ENCODE assay signal across 12 cellular contexts in the genomic region with DNA sequence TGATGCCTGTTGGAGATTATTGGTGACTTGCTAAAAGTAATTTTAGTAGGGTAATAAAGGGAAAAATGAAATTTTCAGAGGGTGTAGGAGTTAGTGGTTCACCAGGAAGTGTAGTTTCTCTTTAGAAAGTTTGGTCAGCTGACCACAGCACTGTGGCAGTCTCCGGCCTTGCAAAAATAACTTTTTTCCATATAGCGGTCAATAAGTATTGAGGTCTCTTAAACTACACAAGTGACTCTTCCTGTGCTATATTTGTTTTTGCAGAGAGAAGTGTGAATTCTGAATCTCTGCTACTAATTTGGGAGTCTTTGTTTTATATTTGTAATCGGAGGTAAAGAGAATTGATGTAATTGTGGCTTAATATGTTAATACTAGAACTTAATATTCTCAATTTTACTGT. TPM values are rescaled to one million over a fixed set of nuclear protein-coding genes. Genes with fewer than 3 reads are reported as not detected.
DNase-seq lines count a peak whose midpoint lies in the region; ATAC-seq and FAIRE-seq lines count a peak whose summit lies in the region.
"Had no signal": no experiment of that assay in that cellular context is flagged by ENCODE, and none has a peak within 500 bp of the region (broad histone marks: within the 10 kb centered on the region; RNA-seq: fewer than 3 reads in every experiment).

No MANE protein-coding gene starts in this region.

- H3K27me3 Mint-ChIP-seq in central memory CD8-positive, alpha-beta T cell = no peaks in the 10 kb centered on the region
- H3K27me3 Mint-ChIP-seq in T-cell = no peaks in the 10 kb centered on the region

- no peak for FAIRE-seq in HTR-8/SVneo (lab: Jason Lieb, UNC)
- FAIRE-seq: pancreas had no signal

- POLR2A ChIA-PET in T-cell (lab: Charles Lee) = no interaction called here

- no peaks in the 10 kb centered on the region for H3K9me3 Mint-ChIP-seq in central memory CD8-positive, alpha-beta T cell
- no peaks in the 10 kb centered on the region for H3K9me3 Mint-ChIP-seq in T-cell
- H3K9me3 Mint-ChIP-seq: GM23338 had no signal

- H3K36me3 Mint-ChIP-seq in central memory CD8-positive, alpha-beta T cell (ENCODE audit: insufficient read depth) = no peaks in the 10 kb centered on the region
- H3K36me3 Mint-ChIP-seq in T-cell = peaks cover 11% of the 10 kb centered on the region

- ATAC-seq in GM18520 (IDR thresholded peaks at IDR 0.05; ENCODE audit: unreplicated experiment) (peak; percentile 65), GM21526 (IDR thresholded peaks at IDR 0.05; ENCODE audit: low FRiP score, unreplicated experiment) (peak; percentile 51), HG03135 (IDR thresholded peaks at IDR 0.05; ENCODE audit: unreplicated experiment) (peak; percentile 85), T-cell (replicated peaks in 1 of 4) (no peak)
- ATAC-seq in central memory CD8-positive, alpha-beta T cell (replicated peaks; ENCODE audit: extremely low read depth, poor library complexity, severe bottlenecking) = no peak
- ATAC-seq: GM23338 had no signal

- CTCF ChIA-PET in T-cell (lab: Charles Lee) = no interaction called here

- H3K4me3 Mint-ChIP-seq in central memory CD8-positive, alpha-beta T cell = no peak overlapping the region
- no peak overlapping the region for H3K4me3 Mint-ChIP-seq in T-cell
- H3K4me3 Mint-ChIP-seq: GM23338 had no signal

- peaks cover 47% of the 10 kb centered on the region for H3K4me1 Mint-ChIP-seq in central memory CD8-positive, alpha-beta T cell
- H3K4me1 Mint-ChIP-seq in T-cell = peaks cover 0 to 30% (median 13%) of the 10 kb centered on the region in 3 donors

- DNase-seq in central memory CD8-positive, alpha-beta T cell (ENCODE audit: low spot score in 2 of 2) = no peak
- DNase-seq in HTR-8/SVneo (ENCODE audit: insufficient read length, low spot score) = no peak
- no peak for DNase-seq in SIG-M5 treated with dmso at 0.1 percent for 504 hours (lab: John Stamatoyannopoulos, UW; ENCODE audit: unreplicated experiment)
- no peak for DNase-seq in T-cell
- no peak for DNase-seq in SHP77 (lab: John Stamatoyannopoulos, UW)
- DNase-seq: activated CD4-positive, CD25-positive, alpha-beta regulatory T cell treated with anti-CD3 and anti-CD28 coated beads, Interleukin-2, amount 50 U/mL, for 72 hours; pancreas; Peyer's patch had no signal

- H3K27ac Mint-ChIP-seq in central memory CD8-positive, alpha-beta T cell (ENCODE audit: low read depth) = peak overlapping the region; percentile 58
- H3K27ac Mint-ChIP-seq in T-cell = no peak overlapping the region
- H3K27ac Mint-ChIP-seq: GM23338 had no signal

RNA-seq across cellular contexts. Expression of a gene that starts 24.3 kb away (rescaled TPM):
- total RNA-seq in T-cell = 10 to 100 TPM; 20.0 to 25.0 (median 21.4) TPM

Comparison
In these comparisons a context has a peak if more than half of its experiments do, and no peak if none do; other contexts are left out.
1. ATAC-seq: peak in GM18520 (single experiment), GM21526 (single experiment) and HG03135 (single experiment); none in central memory CD8-positive, alpha-beta T cell (single experiment) and T-cell (0 of 4).